ENCODE assay signal across 9 cellular contexts in the genomic region with DNA sequence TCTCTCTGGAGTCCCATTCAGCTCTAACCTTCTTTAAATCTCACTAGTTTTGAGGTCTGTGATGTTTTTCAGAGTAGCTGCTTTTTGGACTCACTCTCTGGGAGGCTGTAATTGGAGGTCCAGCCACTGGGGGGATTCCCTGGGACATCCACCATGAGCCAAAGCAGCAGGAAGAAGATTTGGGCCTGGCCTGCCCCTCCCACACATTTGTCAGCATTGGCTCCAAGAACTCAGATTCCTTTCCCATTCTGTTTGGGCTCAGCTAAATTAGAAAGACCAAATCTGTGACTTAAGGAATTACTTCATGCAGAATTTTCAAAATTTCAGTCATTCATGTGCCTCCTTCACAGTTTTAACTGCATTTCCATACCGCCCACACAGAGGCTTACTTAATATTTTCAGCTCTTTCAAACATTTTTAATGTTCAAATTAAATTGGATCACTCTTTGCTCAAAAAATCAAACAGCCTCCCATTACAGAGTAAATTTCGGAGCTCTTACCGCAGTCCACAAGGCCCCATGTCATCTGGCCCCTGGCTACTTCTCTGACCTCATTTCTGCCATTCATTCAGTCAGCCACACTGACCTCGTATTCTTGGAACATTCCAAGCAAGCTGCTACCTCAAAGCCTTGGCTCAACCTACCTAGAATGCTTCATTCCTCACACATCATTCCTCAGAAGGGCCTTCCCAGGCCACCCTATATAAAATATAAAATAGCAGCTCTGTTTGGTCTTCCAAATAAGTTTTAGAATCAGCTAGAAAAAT. TPM values are rescaled to one million over a fixed set of nuclear protein-coding genes. Genes with fewer than 3 reads are reported as not detected.
DNase-seq lines count a peak whose midpoint lies in the region; ATAC-seq, FAIRE-seq and TF ChIP-seq lines count a peak whose summit lies in the region.
"Had no signal": no experiment of that assay in that cellular context is flagged by ENCODE, and none has a peak within 500 bp of the region (broad histone marks: within the 10 kb centered on the region; RNA-seq: fewer than 3 reads in every experiment).

No MANE protein-coding gene starts in this region.

- 92% methylated on average over 4 of the region's 4 CpGs for WGBS in liver
- 33% methylated on average over 4 of the region's 4 CpGs for WGBS in HepG2 (ENCODE audit: low lambda C conversion rate)

- no TSS peak for BruUV-seq in HepG2 (replicated peaks; lab: Mats Ljungman, UMichigan)

- ATAC-seq in HepG2 (no peak), upper lobe of right lung (peak; percentile 28), GM18909 (IDR thresholded peaks at IDR 0.05; ENCODE audit: poor library complexity, unreplicated experiment) (no peak), GM19351 (IDR thresholded peaks at IDR 0.05; ENCODE audit: unreplicated experiment) (no peak)

- no peak for TF ChIP-seq POLR2A in HepG2 (IDR thresholded peaks at IDR 0.05; ENCODE audit: insufficient read depth in 1 of 2, low read depth in 2 of 2, low read length in 2 of 2)

- H3K4me1 ChIP-seq in liver (ENCODE audit: control insufficient read depth in 4 of 4, insufficient read depth in 4 of 4, low read length in 3 of 4) (no peaks in the 10 kb centered on the region), HepG2 (ENCODE audit: insufficient read depth, low read length) (0 out of 2 replicates have a peak, but pooled peaks cover 5% of the 10 kb centered on the region), ascending aorta (peaks cover 0 to 17% of the 10 kb centered on the region in 2 donors), upper lobe of right lung (peaks cover 7% of the 10 kb centered on the region)

- POLR2A ChIA-PET in HepG2 (lab: Yijun Ruan, JAX): no interaction called here

- FAIRE-seq in HepG2 (lab: Jason Lieb, UNC): no peak

- H3K4me3 ChIP-seq in liver (ENCODE audit: low read depth in 1 of 3, low read length in 3 of 3) (no peak overlapping the region), HepG2 (replicated peaks in 1 of 3; ENCODE audit: insufficient read depth in 1 of 3, low read depth in 2 of 3, low read length in 3 of 3) (no peak overlapping the region), ascending aorta (no peak overlapping the region), upper lobe of right lung (no peak overlapping the region)

- no peaks in the 10 kb centered on the region for H3K27me3 ChIP-seq in liver (ENCODE audit: control insufficient read depth in 4 of 4, insufficient read depth in 4 of 4, low read length in 3 of 4)
- H3K27me3 ChIP-seq in HepG2 (ENCODE audit: control insufficient read depth in 1 of 2, insufficient read depth in 2 of 2, low read length in 2 of 2): 0 out of 5 replicates have a peak, but pooled peaks cover 0 to 4% of the 10 kb centered on the region in 2 experiments
- H3K27me3 ChIP-seq in ascending aorta: no peaks in the 10 kb centered on the region
- no peaks in the 10 kb centered on the region for H3K27me3 ChIP-seq in upper lobe of right lung

- H3K9ac ChIP-seq in liver (ENCODE audit: low read depth in 1 of 2, low read length in 2 of 2) (no peak overlapping the region), HepG2 (ENCODE audit: insufficient read depth, low read depth, low read length) (no peak overlapping the region)

- TF ChIP-seq EP300 in HepG2 (IDR thresholded peaks at IDR 0.05; ENCODE audit: low read depth in 2 of 2, low read length in 2 of 2): no peak
- no peak for TF ChIP-seq EP300 in HepG2 (CRISPR knock-in tag; IDR thresholded peaks at IDR 0.05; ENCODE audit: borderline replicate concordance)

- no peak overlapping the region for H3K27ac ChIP-seq in liver (ENCODE audit: low read depth in 1 of 2, low read length in 2 of 2)
- H3K27ac ChIP-seq in HepG2 (ENCODE audit: extremely low read length, insufficient read depth, low read length): no peak overlapping the region
- H3K27ac ChIP-seq in ascending aorta: peak overlapping the region; percentile 59 to 60
- H3K27ac ChIP-seq in upper lobe of right lung: no peak overlapping the region

- H4K20me1 ChIP-seq in HepG2 (ENCODE audit: insufficient read depth, low read length): no peaks in the 10 kb centered on the region

- in situ Hi-C loops in HepG2 (cut with HindIII; ENCODE audit: extremely low pct_ligation_motif_present, low pct_unique_long_range_greater_than_20kb): loop anchor here (10.0 kb wide), 1 partner anchor 109 kb away; no protein-coding TSS in a partner anchor

- H3K4me2 ChIP-seq in HepG2 (ENCODE audit: low read depth, low read length): no peak overlapping the region

- CTCF ChIA-PET in HepG2 (lab: Yijun Ruan, JAX; ENCODE audit: low intra/inter-chr PET ratio, low total read pairs): no interaction called here

- TF ChIP-seq CTCF in liver (IDR thresholded peaks at IDR 0.05; ENCODE audit: low read depth, low read length, missing input control) (peak; percentile 10), HepG2 (CRISPR knock-in tag; IDR thresholded peaks at IDR 0.05) (no peak), ascending aorta (IDR thresholded peaks at IDR 0.05) (peak in 2 of 3 experiments; percentile 13 to 22), upper lobe of right lung (IDR thresholded peaks at IDR 0.05) (peak; percentile 29)

- H3K79me2 ChIP-seq in HepG2 (ENCODE audit: insufficient read depth, low read length): no peaks in the 10 kb centered on the region

- DNase-seq in HepG2 (ENCODE audit: low spot score) (no peak), ascending aorta (ENCODE audit: low spot score in 2 of 2) (peak in 1 of 2 donors; percentile 72), iPS-NIHi7 (ENCODE audit: extremely low spot score) (peak; percentile 72), upper lobe of right lung (no peak), DMS53 (lab: John Stamatoyannopoulos, UW) (no peak)
- DNase-seq: naive B cell had no signal

- no peak overlapping the region for H2AFZ ChIP-seq in HepG2 (ENCODE audit: low read length)

- H3K9me3 ChIP-seq in liver (ENCODE audit: control insufficient read depth in 4 of 4, low read length in 3 of 4): no peaks in the 10 kb centered on the region
- H3K9me3 ChIP-seq in HepG2 (ENCODE audit: low read length): no peaks in the 10 kb centered on the region
- no peaks in the 10 kb centered on the region for H3K9me3 ChIP-seq in ascending aorta
- no peaks in the 10 kb centered on the region for H3K9me3 ChIP-seq in upper lobe of right lung

- intact Hi-C loops in HepG2 (cut with micrococcal nuclease; ENCODE audit: unreplicated experiment) (no loop called here), ascending aorta (cut with DNase I) (no loop called here), upper lobe of right lung (cut with DNase I) (no loop called here)

- TF ChIP-seq RAD21 in liver (IDR thresholded peaks at IDR 0.05) (peak; percentile 9), HepG2 (CRISPR knock-in tag; IDR thresholded peaks at IDR 0.05) (no peak)

- H3K36me3 ChIP-seq in liver (ENCODE audit: control insufficient read depth in 4 of 4, insufficient read depth in 3 of 4, low read depth in 1 of 4, low read length in 3 of 4) (no peaks in the 10 kb centered on the region), HepG2 (replicated peaks in 1 of 2; ENCODE audit: control insufficient read depth in 1 of 2, insufficient read depth in 2 of 2, low read length in 2 of 2) (no peaks in the 10 kb centered on the region), ascending aorta (no peaks in the 10 kb centered on the region), upper lobe of right lung (no peaks in the 10 kb centered on the region)

TF ChIP-seq in liver, 16 proteins besides CTCF, POLR2A, EP300 and RAD21 (continues in another document):
- no peak for TF ChIP-seq HNF4G (IDR thresholded peaks at IDR 0.05)

TF ChIP-seq in HepG2, 621 proteins besides CTCF, POLR2A, EP300 and RAD21 (continues in another document):
- TF ChIP-seq SOX13 (IDR thresholded peaks at IDR 0.05) (no peak), SOX13 (CRISPR knock-in tag; conservative IDR thresholded peaks at IDR 0.05 in 1 of 2, IDR thresholded peaks at IDR 0.05 in 1 of 2) (no peak)
- TF ChIP-seq, protein P1, sequence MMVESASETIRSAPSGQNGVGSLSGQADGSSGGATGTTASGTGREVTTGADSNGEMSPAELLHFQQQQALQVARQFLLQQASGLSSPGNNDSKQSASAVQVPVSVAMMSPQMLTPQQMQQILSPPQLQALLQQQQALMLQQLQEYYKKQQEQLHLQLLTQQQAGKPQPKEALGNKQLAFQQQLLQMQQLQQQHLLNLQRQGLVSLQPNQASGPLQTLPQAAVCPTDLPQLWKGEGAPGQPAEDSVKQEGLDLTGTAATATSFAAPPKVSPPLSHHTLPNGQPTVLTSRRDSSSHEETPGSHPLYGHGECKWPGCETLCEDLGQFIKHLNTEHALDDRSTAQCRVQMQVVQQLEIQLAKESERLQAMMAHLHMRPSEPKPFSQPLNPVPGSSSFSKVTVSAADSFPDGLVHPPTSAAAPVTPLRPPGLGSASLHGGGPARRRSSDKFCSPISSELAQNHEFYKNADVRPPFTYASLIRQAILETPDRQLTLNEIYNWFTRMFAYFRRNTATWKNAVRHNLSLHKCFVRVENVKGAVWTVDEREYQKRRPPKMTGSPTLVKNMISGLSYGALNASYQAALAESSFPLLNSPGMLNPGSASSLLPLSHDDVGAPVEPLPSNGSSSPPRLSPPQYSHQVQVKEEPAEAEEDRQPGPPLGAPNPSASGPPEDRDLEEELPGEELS (CRISPR knock-in tag; IDR thresholded peaks at IDR 0.05): no peak

RNA-seq across cellular contexts. Expression of a gene that starts 54.5 kb away (rescaled TPM):
- total RNA-seq in liver (10 to 100 TPM; 19.1 to 23.8 TPM), HepG2 (2016; rRNA removed; fragmentation: Illumina TruSeq; extraction: Trizol) (44.1 and 62.9 TPM in 2 replicates), ascending aorta (28.1 TPM), upper lobe of right lung (47.1 TPM)
- polyA plus RNA-seq in liver (10 to 100 TPM; 11.2 to 15.8 TPM), HepG2 (2011; rRNA removed) (14.7 and 19.0 TPM in 2 replicates)
- 17.9 and 20.2 TPM in 2 replicates for total RNA-seq in HepG2 (2016; cell fraction: cytosol; rRNA removed; fragmentation: Illumina TruSeq; extraction: Trizol; ENCODE audit: low read depth)
- total RNA-seq in HepG2 (2016; cell fraction: insoluble cytoplasmic fraction; rRNA removed; fragmentation: Illumina TruSeq; extraction: Trizol): 44.0 and 58.1 TPM in 2 replicates
- total RNA-seq in HepG2 (2016; cell fraction: membrane; rRNA removed; fragmentation: Illumina TruSeq; extraction: Trizol): 46.2 and 47.5 TPM in 2 replicates
- total RNA-seq in HepG2 (2016; cell fraction: nucleus; rRNA removed; fragmentation: Illumina TruSeq; extraction: Trizol): 21.7 and 27.0 TPM in 2 replicates
- 9.2 and 13.5 TPM in 2 replicates for polyA plus RNA-seq in HepG2 (2011; cell fraction: cytosol; rRNA removed)
- polyA plus RNA-seq in HepG2 (2011; cell fraction: nucleus; rRNA removed): 4.5 and 5.4 TPM in 2 replicates
- polyA plus RNA-seq in HepG2 (2012): 27.4 and 29.6 TPM in 2 replicates
- polyA plus RNA-seq in HepG2 (2016; cell fraction: cytosol; fragmentation: Illumina TruSeq; extraction: Trizol; ENCODE audit: low read depth): 14.3 and 16.0 TPM in 2 replicates
- 57.4 and 61.1 TPM in 2 replicates for polyA plus RNA-seq in HepG2 (2016; cell fraction: insoluble cytoplasmic fraction; fragmentation: Illumina TruSeq; extraction: Trizol; ENCODE audit: low read depth)
- polyA plus RNA-seq in HepG2 (2016; cell fraction: membrane; fragmentation: Illumina TruSeq; extraction: Trizol; ENCODE audit: low read depth): 32.5 and 36.1 TPM in 2 replicates
- polyA plus RNA-seq in HepG2 (2016; cell fraction: nucleus; fragmentation: Illumina TruSeq; extraction: Trizol; ENCODE audit: insufficient read depth, low read depth): 23.4 and 25.5 TPM in 2 replicates
- polyA minus RNA-seq in HepG2 (2011; rRNA and poly(A)+ RNA removed; ENCODE audit: low replicate concordance): 4.5 and 6.2 TPM in 2 replicates
- 24.5 and 25.1 TPM in 2 replicates for polyA minus RNA-seq in HepG2 (2011; cell fraction: cytosol; rRNA and poly(A)+ RNA removed)
- 21.0 and 24.1 TPM in 2 replicates for polyA minus RNA-seq in HepG2 (2011; cell fraction: nucleus; rRNA and poly(A)+ RNA removed)

Comparison
In these comparisons a context has a peak if more than half of its experiments do, and no peak if none do; other contexts are left out.
1. H3K27ac ChIP-seq: peak in ascending aorta (2 of 2); none in liver (0 of 2), HepG2 (single experiment) and upper lobe of right lung (single experiment).